Comparison of ENCODE assay signal across 7 cellular contexts in the genomic region with DNA sequence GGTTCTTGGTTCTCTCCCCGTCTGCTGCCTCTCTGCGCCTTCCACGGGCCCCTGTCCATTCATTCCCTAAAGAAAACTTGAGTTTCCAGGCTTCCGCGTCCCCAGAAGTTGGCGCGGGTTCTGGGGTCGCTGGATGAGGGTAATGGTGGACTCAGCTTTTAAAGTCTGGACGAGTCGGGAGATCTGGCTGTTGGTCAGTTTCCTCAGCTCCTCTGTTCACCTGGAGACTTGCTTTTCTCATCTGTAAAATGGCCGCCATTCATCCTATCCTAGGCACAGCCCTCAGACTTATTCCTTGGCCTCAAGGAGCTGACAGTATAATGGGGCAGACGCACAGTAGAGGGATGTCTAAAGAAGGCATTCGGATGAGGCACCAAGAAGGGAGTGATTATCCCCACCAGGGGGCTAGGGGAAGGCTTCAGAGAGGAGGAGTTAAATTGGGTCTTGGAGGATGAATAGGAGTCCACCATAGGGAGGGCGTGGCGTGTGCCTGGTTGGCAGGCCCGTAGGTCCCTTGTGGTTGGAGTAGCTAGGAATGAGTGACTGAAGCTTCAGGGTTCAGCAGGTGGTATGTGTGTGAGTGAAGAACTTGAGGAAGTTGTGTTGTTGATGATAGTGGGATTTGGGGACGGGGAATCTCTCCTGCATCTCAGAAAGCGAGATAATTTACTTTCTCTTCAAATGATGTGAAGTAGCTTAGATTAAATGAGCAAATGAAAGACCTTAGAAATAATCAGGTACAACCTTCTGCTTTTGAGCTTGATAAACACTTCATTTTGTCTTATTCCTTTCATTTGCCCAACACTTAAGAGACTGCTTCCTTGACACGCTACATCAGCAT. TPM values are rescaled to one million over a fixed set of nuclear protein-coding genes. Genes with fewer than 3 reads are reported as not detected.
DNase-seq lines count a peak whose midpoint lies in the region; ATAC-seq and TF ChIP-seq lines count a peak whose summit lies in the region.

No MANE protein-coding gene starts in this region.

- no peaks in the 10 kb centered on the region for H3K27me3 Mint-ChIP-seq in activated T-helper 2 cell treated with anti-CD3 and anti-CD28 coated beads, Interferon-gamma antibody, Interleukin-2, Interleukin-4, amounts not matched to agents 10 μg/mL and 5 μg/mL and 100 μg/mL, durations not matched to agents 14 hours and 24 hours and 36 hours (ENCODE audit: low read depth)

- H3K36me3 Mint-ChIP-seq in activated T-helper 2 cell treated with anti-CD3 and anti-CD28 coated beads, Interferon-gamma antibody, Interleukin-2, Interleukin-4, amounts not matched to agents 10 μg/mL and 5 μg/mL and 100 μg/mL, durations not matched to agents 14 hours and 24 hours and 36 hours (ENCODE audit: low read depth): peaks cover 8% of the 10 kb centered on the region

- H3K27me3 ChIP-seq in MG63: no peaks in the 10 kb centered on the region
- H3K27me3 ChIP-seq in right atrium auricular region: no peaks in the 10 kb centered on the region

- DNase-seq in GM03348 (ENCODE audit: low spot score) (peak; percentile 44), MG63 (peak; percentile 64), right atrium auricular region (ENCODE audit: low spot score) (no peak), skeletal muscle cell (ENCODE audit: low read depth) (no peak), NCI-H2107 treated with DMSO at 0.1 percent for 48 hours (lab: John Stamatoyannopoulos, UW; ENCODE audit: unreplicated experiment) (no peak)
- peak; percentile 19 for DNase-seq in activated T-helper 2 cell treated with anti-CD3 and anti-CD28 coated beads, Interferon-gamma antibody, Interleukin-2, Interleukin-4, amounts not matched to agents 10 μg/mL and 5 μg/mL and 100 μg/mL, durations not matched to agents 14 hours and 24 hours and 36 hours (ENCODE audit: low spot score)

- peak overlapping the region; percentile 88 to 90 for H3K27ac ChIP-seq in right atrium auricular region

- peak overlapping the region; percentile 91 for H3K4me3 Mint-ChIP-seq in activated T-helper 2 cell treated with anti-CD3 and anti-CD28 coated beads, Interferon-gamma antibody, Interleukin-2, Interleukin-4, amounts not matched to agents 10 μg/mL and 5 μg/mL and 100 μg/mL, durations not matched to agents 14 hours and 24 hours and 36 hours (ENCODE audit: low read depth)

- H3K4me3 ChIP-seq in MG63 (peak overlapping the region; percentile 71), right atrium auricular region (peak overlapping the region; percentile 55 to 76), skeletal muscle cell (ENCODE audit: low read depth, low read length) (peak overlapping the region; percentile 88)

- peaks cover 0 to 5% of the 10 kb centered on the region in 2 donors for H3K4me1 ChIP-seq in right atrium auricular region

- intact Hi-C loops in activated T-helper 2 cell treated with anti-CD3 and anti-CD28 coated beads, Interferon-gamma antibody, Interleukin-2, Interleukin-4, amounts not matched to agents 10 μg/mL and 5 μg/mL and 100 μg/mL, durations not matched to agents 14 hours and 24 hours and 36 hours (cut with micrococcal nuclease): loop anchor here (1.0 kb wide), 4 partner anchors 33 to 489 kb away; a partner anchor contains a TSS

- peak overlapping the region; percentile 88 for H3K27ac Mint-ChIP-seq in activated T-helper 2 cell treated with anti-CD3 and anti-CD28 coated beads, Interferon-gamma antibody, Interleukin-2, Interleukin-4, amounts not matched to agents 10 μg/mL and 5 μg/mL and 100 μg/mL, durations not matched to agents 14 hours and 24 hours and 36 hours

- H3K4me1 Mint-ChIP-seq in activated T-helper 2 cell treated with anti-CD3 and anti-CD28 coated beads, Interferon-gamma antibody, Interleukin-2, Interleukin-4, amounts not matched to agents 10 μg/mL and 5 μg/mL and 100 μg/mL, durations not matched to agents 14 hours and 24 hours and 36 hours (ENCODE audit: low read depth): peaks cover 14% of the 10 kb centered on the region

- H3K9me3 ChIP-seq in MG63 (no peaks in the 10 kb centered on the region), right atrium auricular region (no peaks in the 10 kb centered on the region)

- ATAC-seq in GM18873 (IDR thresholded peaks at IDR 0.05; ENCODE audit: low FRiP score, unreplicated experiment): no peak

- H3K9me3 Mint-ChIP-seq in activated T-helper 2 cell treated with anti-CD3 and anti-CD28 coated beads, Interferon-gamma antibody, Interleukin-2, Interleukin-4, amounts not matched to agents 10 μg/mL and 5 μg/mL and 100 μg/mL, durations not matched to agents 14 hours and 24 hours and 36 hours: no peaks in the 10 kb centered on the region

- no peak for TF ChIP-seq CTCF in right atrium auricular region (IDR thresholded peaks at IDR 0.05)

- peaks cover 13% of the 10 kb centered on the region for H3K36me3 ChIP-seq in MG63
- no peaks in the 10 kb centered on the region for H3K36me3 ChIP-seq in right atrium auricular region

RNA-seq across cellular contexts. Expression of a gene that starts 0.7 kb away (rescaled TPM):
- total RNA-seq in MG63 (2014; rRNA removed; shearing (Covaris generic); ENCODE audit: low replicate concordance): 6.7 and 7.6 TPM in 2 replicates
- total RNA-seq in activated T-helper 2 cell treated with anti-CD3 and anti-CD28 coated beads, Interferon-gamma antibody, Interleukin-2, Interleukin-4, amounts not matched to agents 10 μg/mL and 5 μg/mL and 100 μg/mL, durations not matched to agents 14 hours and 24 hours and 36 hours: 44.3 and 45.7 TPM in 2 replicates
- 10 to 100 TPM; 27.0 to 28.3 TPM for total RNA-seq in right atrium auricular region

RNA-seq across cellular contexts. Expression of a gene that starts 32.4 kb away (rescaled TPM):
- 10.7 TPM in 2 replicates for total RNA-seq in MG63 (2014; rRNA removed; shearing (Covaris generic); ENCODE audit: low replicate concordance)
- 25.9 and 30.2 TPM in 2 replicates for total RNA-seq in activated T-helper 2 cell treated with anti-CD3 and anti-CD28 coated beads, Interferon-gamma antibody, Interleukin-2, Interleukin-4, amounts not matched to agents 10 μg/mL and 5 μg/mL and 100 μg/mL, durations not matched to agents 14 hours and 24 hours and 36 hours
- total RNA-seq in right atrium auricular region: 1 to 10 TPM; 6.0 to 6.8 TPM

RNA-seq across cellular contexts. Expression of a gene that starts 34.3 kb away (rescaled TPM):
- total RNA-seq in MG63 (2014; rRNA removed; shearing (Covaris generic); ENCODE audit: low replicate concordance): 35.3 and 37.9 TPM in 2 replicates
- total RNA-seq in activated T-helper 2 cell treated with anti-CD3 and anti-CD28 coated beads, Interferon-gamma antibody, Interleukin-2, Interleukin-4, amounts not matched to agents 10 μg/mL and 5 μg/mL and 100 μg/mL, durations not matched to agents 14 hours and 24 hours and 36 hours: 32.4 and 32.8 TPM in 2 replicates
- total RNA-seq in right atrium auricular region: 10 to 100 TPM; 68.7 to 89.9 TPM

Comparison
In these comparisons a context has a peak if more than half of its experiments do, and no peak if none do; other contexts are left out.
1. DNase-seq: peak in GM03348 (single experiment), MG63 (single experiment) and activated T-helper 2 cell treated with anti-CD3 and anti-CD28 coated beads, Interferon-gamma antibody, Interleukin-2, Interleukin-4, amounts not matched to agents 10 μg/mL and 5 μg/mL and 100 μg/mL, durations not matched to agents 14 hours and 24 hours and 36 hours (single experiment); none in right atrium auricular region (single experiment), skeletal muscle cell (single experiment) and NCI-H2107 treated with DMSO at 0.1 percent for 48 hours (single experiment).
2. Peak in every context shown above with its lines, with median percentiles within 50 percentile points of each other: H3K4me3 ChIP-seq.